Comparison of ENCODE assay signal across 21 cellular contexts in the genomic region with DNA sequence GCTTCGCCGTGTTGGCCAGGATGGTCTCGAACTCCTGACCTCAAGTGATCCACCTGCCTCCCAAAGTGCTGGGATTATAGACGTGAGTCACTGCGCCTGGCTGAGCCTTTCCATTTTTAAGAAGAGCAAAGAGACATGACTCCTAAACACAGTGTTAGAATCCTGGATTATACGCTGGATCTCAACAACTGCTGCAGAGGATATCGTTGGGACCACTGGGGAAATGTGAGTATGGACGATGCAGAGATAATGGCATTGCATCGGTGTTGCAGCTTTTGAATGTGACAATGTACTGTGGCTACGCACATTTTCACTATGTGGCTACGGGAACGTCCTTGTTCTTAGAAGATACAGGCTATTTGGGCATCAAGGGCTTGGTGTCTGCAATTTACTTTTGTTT. TPM values are rescaled to one million over a fixed set of nuclear protein-coding genes. Genes with fewer than 3 reads are reported as not detected.
"Had no signal": no experiment of that assay in that cellular context is flagged by ENCODE, and none has a peak within 500 bp of the region (broad histone marks: within the 10 kb centered on the region; RNA-seq: fewer than 3 reads in every experiment).

No MANE protein-coding gene starts in this region.

- H3K9me3 ChIP-seq: adrenal gland, heart left ventricle, left ventricle myocardium inferior, ovary, thyroid gland had no signal

- H3K4me1 ChIP-seq: adrenal gland had no signal

- ATAC-seq: esophagus mucosa, heart left ventricle, T-cell had no signal

- H3K36me3 ChIP-seq: ovary, thyroid gland had no signal

- H3K27me3 ChIP-seq: ovary, thyroid gland had no signal

- DNase-seq: activated CD4-positive, alpha-beta memory T cell treated with anti-CD3 and anti-CD28 coated beads for 36 hours; activated CD4-positive, alpha-beta T cell treated with anti-CD3 and anti-CD28 coated beads for 1 hour; activated naive CD4-positive, alpha-beta T cell treated with anti-CD3 and anti-CD28 coated beads for 36 hours; adrenal gland; central memory CD4-positive, alpha-beta T cell; foreskin fibroblast; heart left ventricle; left ventricle myocardium inferior; mesenchymal stem cell; stimulated activated CD4-positive, alpha-beta T cell treated with anti-CD3 and anti-CD28 coated beads, Interleukin-15, amount 100 ng/mL, for 24 hours; stimulated activated CD4-positive, alpha-beta T cell treated with anti-CD3 and anti-CD28 coated beads, Interleukin-4, amount 100 ng/mL, for 24 hours; T1000; thyroid gland had no signal

- H3K4me3 ChIP-seq: adrenal gland, heart left ventricle, left ventricle myocardium inferior, ovary, thyroid gland had no signal

- H3K36me3 Mint-ChIP-seq: activated CD4-positive, alpha-beta memory T cell treated with anti-CD3 and anti-CD28 coated beads for 36 hours; T-cell had no signal

- H3K4me3 Mint-ChIP-seq: activated CD4-positive, alpha-beta memory T cell treated with anti-CD3 and anti-CD28 coated beads for 36 hours; activated naive CD4-positive, alpha-beta T cell treated with anti-CD3 and anti-CD28 coated beads for 36 hours; stimulated activated naive CD8-positive, alpha-beta T cell treated with anti-CD3 and anti-CD28 coated beads, Interleukin-15, Interleukin-2, amounts not matched to agents 100 ng/mL and 50 ng/mL, for 24 hours; T-cell had no signal

- H3K27ac Mint-ChIP-seq: activated CD4-positive, alpha-beta memory T cell treated with anti-CD3 and anti-CD28 coated beads for 36 hours; activated naive CD4-positive, alpha-beta T cell treated with anti-CD3 and anti-CD28 coated beads for 36 hours; stimulated activated naive CD8-positive, alpha-beta T cell treated with anti-CD3 and anti-CD28 coated beads, Interleukin-15, Interleukin-2, amounts not matched to agents 100 ng/mL and 50 ng/mL, for 24 hours; T-cell had no signal

- H3K27ac ChIP-seq: left ventricle myocardium inferior, thyroid gland had no signal

- H3K9me3 Mint-ChIP-seq: activated CD4-positive, alpha-beta memory T cell treated with anti-CD3 and anti-CD28 coated beads for 36 hours; activated naive CD4-positive, alpha-beta T cell treated with anti-CD3 and anti-CD28 coated beads for 36 hours; stimulated activated naive CD8-positive, alpha-beta T cell treated with anti-CD3 and anti-CD28 coated beads, Interleukin-15, Interleukin-2, amounts not matched to agents 100 ng/mL and 50 ng/mL, for 24 hours; T-cell had no signal

RNA-seq across cellular contexts. Expression of a gene that starts 6.2 kb away (rescaled TPM):
- total RNA-seq: activated CD4-positive, alpha-beta memory T cell treated with anti-CD3 and anti-CD28 coated beads for 36 hours; activated naive CD4-positive, alpha-beta T cell treated with anti-CD3 and anti-CD28 coated beads for 36 hours; T-cell had no signal
- polyA plus RNA-seq: neural cell had no signal

RNA-seq across cellular contexts. Expression of a gene that starts 26.0 kb away (rescaled TPM):
- total RNA-seq: activated CD4-positive, alpha-beta memory T cell treated with anti-CD3 and anti-CD28 coated beads for 36 hours; activated naive CD4-positive, alpha-beta T cell treated with anti-CD3 and anti-CD28 coated beads for 36 hours; adrenal gland; esophagus mucosa; heart left ventricle; kidney; left ventricle myocardium inferior; ovary; renal cortical epithelial cell; skeletal muscle tissue; T-cell; thyroid gland had no signal
- polyA plus RNA-seq: adrenal gland, heart left ventricle, neural cell, ovary had no signal
